In genomic region chr5:10307206-10308148, GRCh38 we compare ENCODE assay signal across 1 cellular context.
TF ChIP-seq lines count a peak whose summit lies in the region.

CMBL (minus strand) TSS chr5:10307902; CDS start chr5:10290762, 17,140 bp downstream.

TF ChIP-seq in K562, 482 proteins besides CTCF, POLR2A, EP300 and RAD21 (continued from another document and continues in another):
- TF ChIP-seq DEAF1 (CRISPR knock-in tag; IDR thresholded peaks at IDR 0.05) (no peak), SREBF2 (CRISPR knock-in tag; IDR thresholded peaks at IDR 0.05) (no peak), THRAP3 (IDR thresholded peaks at IDR 0.05; ENCODE audit: borderline replicate concordance) (no peak), CHD4 (IDR thresholded peaks at IDR 0.05; ENCODE audit: insufficient read depth, insufficient replicate concordance, low read depth, low read length, poor library complexity, severe bottlenecking) (no peak), ZNF408 (CRISPR knock-in tag; IDR thresholded peaks at IDR 0.05; ENCODE audit: low read depth) (no peak), KLF13 (tag; IDR thresholded peaks at IDR 0.05; ENCODE audit: borderline replicate concordance, low read depth) (peak; percentile 76; the same call in 1 of the 2 replicates), NELFE (IDR thresholded peaks at IDR 0.05; ENCODE audit: insufficient read depth, insufficient read length) (no peak), ZNF785 (CRISPR knock-in tag; IDR thresholded peaks at IDR 0.05) (no peak), ZNF561 (CRISPR knock-in tag; conservative IDR thresholded peaks at IDR 0.05) (no peak), NCOA6 (IDR thresholded peaks at IDR 0.05) (no peak), FUS (optimal IDR thresholded peaks at IDR 0.05; ENCODE audit: low read depth, low read length) (no peak), ZNF444 (CRISPR knock-in tag; IDR thresholded peaks at IDR 0.05) (no peak), U2AF2 (optimal IDR thresholded peaks at IDR 0.05; ENCODE audit: low read depth, low read length) (no peak), MXI1 (IDR thresholded peaks at IDR 0.05; ENCODE audit: low read depth, low read length) (no peak; the same call in 1 of the 2 replicates), NFIX (CRISPR knock-in tag; IDR thresholded peaks at IDR 0.05; ENCODE audit: low read depth) (no peak), NFRKB (IDR thresholded peaks at IDR 0.05; ENCODE audit: low read depth) (peak; percentile 70; the same call in 1 of the 2 replicates), POLR3A (IDR thresholded peaks at IDR 0.05; ENCODE audit: borderline replicate concordance, extremely low read depth, insufficient read depth, insufficient read length) (no peak), ZNF143 (CRISPR knock-in tag; IDR thresholded peaks at IDR 0.05) (no peak), PCBP2 (IDR thresholded peaks at IDR 0.05; ENCODE audit: low read depth, low read length, poor library complexity, severe bottlenecking) (no peak), KLF6 (CRISPR knock-in tag; IDR thresholded peaks at IDR 0.05; ENCODE audit: borderline replicate concordance) (no peak), PHF8 (IDR thresholded peaks at IDR 0.05; ENCODE audit: borderline replicate concordance, low read length) (peak; percentile 79; the same call in 1 of the 2 replicates), CBX8 (IDR thresholded peaks at IDR 0.05; ENCODE audit: borderline replicate concordance, extremely low read depth, low read depth, low read length, poor library complexity, severe bottlenecking) (no peak), CBX2 (IDR thresholded peaks at IDR 0.05; ENCODE audit: insufficient read depth, low read length, poor library complexity, severe bottlenecking) (no peak), GMEB1 (CRISPR knock-in tag; IDR thresholded peaks at IDR 0.05) (peak; percentile 80), ZNF354B (CRISPR knock-in tag; IDR thresholded peaks at IDR 0.05) (no peak), CREBBP (IDR thresholded peaks at IDR 0.05; ENCODE audit: low read depth, low read length) (no peak), JUN (IDR thresholded peaks at IDR 0.05; ENCODE audit: borderline replicate concordance, low read depth, low read length) (0 out of 2 replicates have a peak, but pooled peaks have one; percentile 6), JUN (CRISPR knock-in tag; IDR thresholded peaks at IDR 0.05; ENCODE audit: borderline replicate concordance) (peak; percentile 75; the same call in 1 of the 2 replicates), ADNP (tag; IDR thresholded peaks at IDR 0.05) (no peak), TRIM24 (IDR thresholded peaks at IDR 0.05) (peak; percentile 28 to 73; a peak in 3 of 4 replicates), E4F1 (CRISPR knock-in tag; IDR thresholded peaks at IDR 0.05; ENCODE audit: borderline replicate concordance) (no peak), MTF1 (CRISPR knock-in tag; IDR thresholded peaks at IDR 0.05; ENCODE audit: borderline replicate concordance) (no peak), MYBL2 (IDR thresholded peaks at IDR 0.05; ENCODE audit: low read depth) (no peak), MYBL2 (CRISPR knock-in tag; IDR thresholded peaks at IDR 0.05; ENCODE audit: borderline replicate concordance) (no peak), MEIS2 (IDR thresholded peaks at IDR 0.05; ENCODE audit: partially characterized antibody) (no peak), MLLT1 (IDR thresholded peaks at IDR 0.05) (peak; percentile 85 to 91), KLF16 (IDR thresholded peaks at IDR 0.05) (no peak), PCBP1 (IDR thresholded peaks at IDR 0.05; ENCODE audit: low read depth, low read length, poor library complexity, severe bottlenecking) (peak; percentile 32), SMAD1 (IDR thresholded peaks at IDR 0.05; ENCODE audit: low read depth, low read length, partially characterized antibody) (peak; percentile 84), CHD7 (IDR thresholded peaks at IDR 0.05; ENCODE audit: low read depth, low read length) (no peak), ZFX (CRISPR knock-in tag; IDR thresholded peaks at IDR 0.05) (peak; percentile 98), MECOM (CRISPR knock-in tag; IDR thresholded peaks at IDR 0.05) (no peak), SAFB2 (IDR thresholded peaks at IDR 0.05; ENCODE audit: borderline replicate concordance, low read depth, low read length, severe bottlenecking) (no peak), ZNF184 (CRISPR knock-in tag; IDR thresholded peaks at IDR 0.05) (no peak), PREB (CRISPR knock-in tag; IDR thresholded peaks at IDR 0.05) (no peak), E2F5 (CRISPR knock-in tag; IDR thresholded peaks at IDR 0.05) (no peak)
